In genomic region chr10:102344067-102344466, GRCh38 we compare ENCODE assay signal across 15 cellular contexts.
DNase-seq lines count a peak whose midpoint lies in the region; ATAC-seq and TF ChIP-seq lines count a peak whose summit lies in the region.
"Had no signal": no experiment of that assay in that cellular context is flagged by ENCODE, and none has a peak within 500 bp of the region (broad histone marks: within the 10 kb centered on the region; RNA-seq: fewer than 3 reads in every experiment).

No MANE protein-coding gene starts in this region.

- TF ChIP-seq CTCF in astrocyte of the spinal cord (IDR thresholded peaks at IDR 0.05; ENCODE audit: low read depth, low read length): no peak

- ATAC-seq in GM18511 (IDR thresholded peaks at IDR 0.05; ENCODE audit: unreplicated experiment): no peak
- ATAC-seq: left lobe of liver; stimulated activated naive CD8-positive, alpha-beta T cell treated with anti-CD3 and anti-CD28 coated beads, Interleukin-15, Interleukin-2, amounts not matched to agents 100 U/mL and 50 U/mL, for 24 hours had no signal

- DNase-seq in AG20443 (ENCODE audit: low spot score) (peak; percentile 35), HCEC 1CT (peak; percentile 61), astrocyte of the spinal cord (ENCODE audit: low read depth, low spot score) (peak; percentile 47), iris pigment epithelial cell (ENCODE audit: low read depth) (peak; percentile 62), hypothalamus (lab: John Stamatoyannopoulos, UW) (no peak), medulla oblongata (ENCODE audit: extremely low spot score) (no peak), UCSD-AML1 (lab: John Stamatoyannopoulos, UW; ENCODE audit: unreplicated experiment) (no peak)
- DNase-seq: amygdala; KG1; NCI-H1436; stimulated activated naive CD8-positive, alpha-beta T cell treated with anti-CD3 and anti-CD28 coated beads, Interleukin-15, Interleukin-2, amounts not matched to agents 100 U/mL and 50 U/mL, for 24 hours had no signal

- H3K4me3 ChIP-seq in astrocyte of the spinal cord (ENCODE audit: low read depth, low read length): no peak overlapping the region
- H3K4me3 ChIP-seq: esophagus muscularis mucosa, vagina had no signal

- in situ Hi-C loops in astrocyte of the spinal cord (cut with HindIII; ENCODE audit: low sequenced_read_pairs): no loop called here

Comparison
In these comparisons a context has a peak if more than half of its experiments do, and no peak if none do; other contexts are left out.
1. DNase-seq: peak in AG20443 (single experiment), HCEC 1CT (single experiment), astrocyte of the spinal cord (single experiment) and iris pigment epithelial cell (single experiment); none in hypothalamus (0 of 51), medulla oblongata (single experiment) and UCSD-AML1 (single experiment).